Comparison of ENCODE assay signal across 20 cellular contexts in genomic region chr2:44803100-44803424, GRCh38.
DNase-seq lines count a peak whose midpoint lies in the region; ATAC-seq, FAIRE-seq and TF ChIP-seq lines count a peak whose summit lies in the region.
"Had no signal": no experiment of that assay in that cellular context is flagged by ENCODE, and none has a peak within 500 bp of the region (broad histone marks: within the 10 kb centered on the region; RNA-seq: fewer than 3 reads in every experiment).

No MANE protein-coding gene starts in this region.

- H2AFZ ChIP-seq in hepatocyte = no peak overlapping the region
- H2AFZ ChIP-seq in neuron (ENCODE audit: low read depth, low read length) = no peak overlapping the region

- peak; percentile 57 for FAIRE-seq in GM19239 (lab: Jason Lieb, UNC)
- FAIRE-seq: endometrium had no signal

- no peaks in the 10 kb centered on the region for H3K79me2 ChIP-seq in hepatocyte

- no peaks in the 10 kb centered on the region for H3K9me2 ChIP-seq in hepatocyte (replicated peaks; ENCODE audit: insufficient read depth)

- intact Hi-C loops in body of pancreas (cut with DNase I) = no loop called here

- DNase-seq in GM19239 (ENCODE audit: insufficient read length, low spot score) (no peak), hepatocyte (ENCODE audit: low spot score) (no peak), HUDEP-2 (lab: John Stamatoyannopoulos, UW; ENCODE audit: unreplicated experiment in 76 of 76) (no peak), body of pancreas (no peak), iPS-NIHi7 (ENCODE audit: extremely low spot score) (no peak)
- DNase-seq: activated CD4-positive, alpha-beta T cell treated with anti-CD3 and anti-CD28 coated beads for 36 hours; activated T-cell treated with anti-CD3 and anti-CD28 coated beads, Interleukin-2, amount 50 U/mL, for 24 hours; CD4-positive, alpha-beta memory T cell; DMS 273 treated with DMSO at 0.1 percent for 48 hours; natural killer cell; NCI-H1048; NCI-H187 treated with DMSO at 0.1 percent for 48 hours; psoas muscle; stimulated activated CD8-positive, alpha-beta memory T cell treated with anti-CD3 and anti-CD28 coated beads, Interleukin-4, amount 100 ng/mL, for 48 hours had no signal

- ATAC-seq in body of pancreas (no peak), HG02840 (IDR thresholded peaks at IDR 0.05; ENCODE audit: low FRiP score, unreplicated experiment) (no peak)
- ATAC-seq: activated CD4-positive, alpha-beta T cell treated with anti-CD3 and anti-CD28 coated beads for 36 hours; natural killer cell; psoas muscle had no signal

- peak overlapping the region; percentile 59 for H3K9ac ChIP-seq in HUES6 (ENCODE audit: low read length)

- H3K27me3 ChIP-seq in HUES6 (ENCODE audit: control insufficient read depth, insufficient read depth, low read length) = peaks cover 99% of the 10 kb centered on the region
- peaks cover 98% of the 10 kb centered on the region for H3K27me3 ChIP-seq in hepatocyte
- H3K27me3 ChIP-seq in neuron (ENCODE audit: insufficient read depth, low read length) = peaks cover 94% of the 10 kb centered on the region
- peaks cover 0 to 22% of the 10 kb centered on the region in 2 donors for H3K27me3 ChIP-seq in body of pancreas

- WGBS in hepatocyte (ENCODE audit: low lambda C conversion rate, missing lambda C conversion rate) = 9% methylated on average over 10 of the region's 10 CpGs
- 24 to 47% methylated on average over 10 of the region's 10 CpGs for WGBS in body of pancreas, 2 donors

- TF ChIP-seq CTCF in hepatocyte (IDR thresholded peaks at IDR 0.05; ENCODE audit: poor library complexity) = no peak
- no peak for TF ChIP-seq CTCF in body of pancreas (IDR thresholded peaks at IDR 0.05)

- H3K4me2 ChIP-seq in hepatocyte = peak overlapping the region; percentile 82

- H3K4me1 ChIP-seq in HUES6 (ENCODE audit: control insufficient read depth, insufficient read depth, low read length) (peaks cover 72% of the 10 kb centered on the region), hepatocyte (ENCODE audit: insufficient read depth) (peaks cover 6% of the 10 kb centered on the region), neuron (ENCODE audit: insufficient read depth, low read length) (peaks cover 12% of the 10 kb centered on the region), body of pancreas (peaks cover 11% of the 10 kb centered on the region)

- no peaks in the 10 kb centered on the region for H3K9me3 ChIP-seq in HUES6 (ENCODE audit: control insufficient read depth, insufficient read depth, low read depth, low read length)
- no peaks in the 10 kb centered on the region for H3K9me3 ChIP-seq in hepatocyte (ENCODE audit: low read depth)
- peaks cover 5% of the 10 kb centered on the region for H3K9me3 ChIP-seq in neuron (ENCODE audit: low read length)
- H3K9me3 ChIP-seq in body of pancreas = no peaks in the 10 kb centered on the region
- H3K9me3 ChIP-seq: adrenal gland, psoas muscle, upper lobe of left lung had no signal

- no peak for TF ChIP-seq POLR2A in body of pancreas (IDR thresholded peaks at IDR 0.05)

- H3K4me3 ChIP-seq in HUES6 (ENCODE audit: low read depth, low read length) (peak overlapping the region; percentile 62), hepatocyte (no peak overlapping the region), neuron (ENCODE audit: low read length) (peak overlapping the region; percentile 16), body of pancreas (no peak overlapping the region)

- no peaks in the 10 kb centered on the region for H4K20me1 ChIP-seq in hepatocyte (ENCODE audit: insufficient read depth, poor library complexity, severe bottlenecking)

- H3K27ac ChIP-seq in HUES6 (ENCODE audit: low read depth, low read length) = peak overlapping the region; percentile 31; the same call in 1 of the 2 replicates
- no peak overlapping the region for H3K27ac ChIP-seq in hepatocyte
- no peak overlapping the region for H3K27ac ChIP-seq in body of pancreas
- H3K27ac ChIP-seq: adrenal gland, psoas muscle, upper lobe of left lung had no signal

- H3K36me3 ChIP-seq in HUES6 (ENCODE audit: control insufficient read depth, insufficient read depth, low read length) (no peaks in the 10 kb centered on the region), hepatocyte (replicated peaks; ENCODE audit: insufficient read depth, low read depth) (no peaks in the 10 kb centered on the region), neuron (ENCODE audit: insufficient read depth, low read length) (no peaks in the 10 kb centered on the region), body of pancreas (replicated peaks in 1 of 2; ENCODE audit: insufficient read depth in 1 of 2, low read depth in 2 of 2) (no peaks in the 10 kb centered on the region)
- H3K36me3 ChIP-seq: adrenal gland, upper lobe of left lung had no signal

Comparison
In these comparisons a context has a peak if more than half of its experiments do, and no peak if none do; other contexts are left out.
1. H3K4me3 ChIP-seq: peak in HUES6 (single experiment) and neuron (single experiment); none in hepatocyte (single experiment) and body of pancreas (0 of 2).